ENCODE assay signal across 11 cellular contexts in genomic region chr1:200406161-200406797, GRCh38. TPM values are rescaled to one million over a fixed set of nuclear protein-coding genes. Genes with fewer than 3 reads are reported as not detected.
A peak's percentile ranks its signal among the peaks of the same experiment; 100 is the strongest.
DNase-seq lines count a peak whose midpoint lies in the region; ATAC-seq and TF ChIP-seq lines count a peak whose summit lies in the region.
"Had no signal": no experiment of that assay in that cellular context is flagged by ENCODE, and none has a peak within 500 bp of the region (broad histone marks: within the 10 kb centered on the region; RNA-seq: fewer than 3 reads in every experiment).

No MANE protein-coding gene starts in this region.

- H3K9ac ChIP-seq in Karpas-422 (ENCODE audit: low read length) = no peak overlapping the region

- H3K9me3 ChIP-seq in Caco-2 = no peaks in the 10 kb centered on the region
- H3K9me3 ChIP-seq in Karpas-422 (ENCODE audit: low read length) = no peaks in the 10 kb centered on the region
- H3K9me3 ChIP-seq: MG63 had no signal

- no peaks in the 10 kb centered on the region for H3K9me3 Mint-ChIP-seq in Caco-2 (ENCODE audit: unreplicated experiment)
- no peaks in the 10 kb centered on the region for H3K9me3 Mint-ChIP-seq in central memory CD8-positive, alpha-beta T cell
- H3K9me3 Mint-ChIP-seq in nephron = peaks cover 2% of the 10 kb centered on the region
- H3K9me3 Mint-ChIP-seq: activated naive CD4-positive, alpha-beta T cell treated with anti-CD3 and anti-CD28 coated beads for 36 hours had no signal

- TF ChIP-seq CTCF in Caco-2 (IDR thresholded peaks at IDR 0.05; ENCODE audit: insufficient read depth in 1 of 2, low read depth in 1 of 2, low read length in 1 of 2, severe bottlenecking in 1 of 2, unreplicated experiment in 1 of 2) (no peak), nephron (IDR thresholded peaks at IDR 0.05; ENCODE audit: unreplicated experiment in 3 of 3) (no peak)

- ATAC-seq in central memory CD8-positive, alpha-beta T cell (replicated peaks; ENCODE audit: extremely low read depth, poor library complexity, severe bottlenecking) = no peak
- no peak for ATAC-seq in GM18502 (IDR thresholded peaks at IDR 0.05; ENCODE audit: poor library complexity, unreplicated experiment)

- H4K20me1 ChIP-seq in Karpas-422 (ENCODE audit: insufficient read depth, low read depth, low read length) = peaks cover 18% of the 10 kb centered on the region; the same call in 1 of the 2 replicates

- H3K4me1 Mint-ChIP-seq in Caco-2 (ENCODE audit: low read depth, unreplicated experiment) (peaks cover 28% of the 10 kb centered on the region), nephron (peaks cover 52% of the 10 kb centered on the region)
- peaks cover 62% of the 10 kb centered on the region for H3K4me1 Mint-ChIP-seq in central memory CD8-positive, alpha-beta T cell

- no peak overlapping the region for H3K27ac Mint-ChIP-seq in Caco-2 (ENCODE audit: unreplicated experiment)
- no peak overlapping the region for H3K27ac Mint-ChIP-seq in central memory CD8-positive, alpha-beta T cell (ENCODE audit: low read depth)
- no peak overlapping the region for H3K27ac Mint-ChIP-seq in nephron
- H3K27ac Mint-ChIP-seq: activated naive CD4-positive, alpha-beta T cell treated with anti-CD3 and anti-CD28 coated beads for 36 hours had no signal

- peaks cover 81% of the 10 kb centered on the region for H3K79me2 ChIP-seq in Karpas-422 (ENCODE audit: low read length)

- no TSS peak for BruUV-seq in Caco-2 (replicated peaks; lab: Mats Ljungman, UMichigan)

- no peak overlapping the region for H2AFZ ChIP-seq in Karpas-422 (ENCODE audit: low read length)

- peak overlapping the region; percentile 79 for H3K4me2 ChIP-seq in Karpas-422 (ENCODE audit: low read depth, low read length, poor library complexity, severe bottlenecking)

- H3K36me3 Mint-ChIP-seq in Caco-2 (ENCODE audit: insufficient read depth, unreplicated experiment) = peaks cover 69% of the 10 kb centered on the region
- peaks cover 19% of the 10 kb centered on the region for H3K36me3 Mint-ChIP-seq in central memory CD8-positive, alpha-beta T cell (ENCODE audit: insufficient read depth)
- peaks cover 75% of the 10 kb centered on the region for H3K36me3 Mint-ChIP-seq in nephron (ENCODE audit: low read depth)

- no peak for DNase-seq in Caco-2
- DNase-seq in Karpas-422 = no peak
- no peak for DNase-seq in central memory CD8-positive, alpha-beta T cell (ENCODE audit: low spot score in 2 of 2)
- DNase-seq in NCI-H1048 (lab: John Stamatoyannopoulos, UW) = no peak
- no peak for DNase-seq in KG1 (lab: John Stamatoyannopoulos, UW)
- DNase-seq: activated naive CD4-positive, alpha-beta T cell treated with anti-CD3 and anti-CD28 coated beads for 36 hours; EL; MG63 had no signal

- CTCF ChIA-PET in Caco-2 (lab: Charles Lee) = no interaction called here

- H3K27me3 ChIP-seq in Caco-2 (replicated peaks; ENCODE audit: control insufficient read depth, insufficient read depth, low read length) (no peaks in the 10 kb centered on the region), Karpas-422 (ENCODE audit: low read length) (no peaks in the 10 kb centered on the region)
- H3K27me3 ChIP-seq: MG63 had no signal

- H3K27me3 Mint-ChIP-seq in Caco-2 (ENCODE audit: insufficient read depth, unreplicated experiment) (no peaks in the 10 kb centered on the region), nephron (ENCODE audit: low read depth) (peaks cover 9% of the 10 kb centered on the region)
- H3K27me3 Mint-ChIP-seq in central memory CD8-positive, alpha-beta T cell = no peaks in the 10 kb centered on the region

- intact Hi-C loops in Caco-2 (cut with micrococcal nuclease; ENCODE audit: unreplicated experiment) = no loop called here

- H3K9me2 ChIP-seq in Karpas-422 (replicated peaks; ENCODE audit: insufficient read depth, low read length) = no peaks in the 10 kb centered on the region

- H3K4me3 Mint-ChIP-seq in Caco-2 (ENCODE audit: unreplicated experiment) (peak overlapping the region; percentile 20), nephron (peak overlapping the region; percentile 42 to 86 (median 73))
- H3K4me3 Mint-ChIP-seq in central memory CD8-positive, alpha-beta T cell = peak overlapping the region; percentile 37

- H3K27ac ChIP-seq in Karpas-422 (ENCODE audit: low read length) = no peak overlapping the region
- H3K27ac ChIP-seq: VCaP had no signal

- H3K4me3 ChIP-seq in Caco-2 (ENCODE audit: low read depth, low read length) = no peak overlapping the region
- 0 out of 2 replicates have a peak overlapping the region, but pooled peaks have one; percentile 8 for H3K4me3 ChIP-seq in Karpas-422 (ENCODE audit: low read length)
- H3K4me3 ChIP-seq: MG63 had no signal

- no peaks in the 10 kb centered on the region; the same call in 1 of the 2 replicates for H3K36me3 ChIP-seq in Caco-2 (ENCODE audit: control insufficient read depth, insufficient read depth, low read length)
- H3K36me3 ChIP-seq in Karpas-422 (ENCODE audit: insufficient read depth, low read length) = peaks cover 64% of the 10 kb centered on the region

- POLR2A ChIA-PET in Caco-2 (lab: Charles Lee) = no interaction called here

- H3K4me1 ChIP-seq in Caco-2 (peaks cover 21% of the 10 kb centered on the region; the same call in 1 of the 2 replicates), Karpas-422 (ENCODE audit: low read length) (peaks cover 74% of the 10 kb centered on the region)

RNA-seq across cellular contexts. Expression of gene ZNF281, which starts 3.6 kb away (rescaled TPM):
- 31.3 and 32.3 TPM in 2 replicates for total RNA-seq in Caco-2 (2022)
- total RNA-seq in Karpas-422 (2014; rRNA removed; shearing (Covaris generic); ENCODE audit: low replicate concordance) = 21.7 and 31.1 TPM in 2 replicates

Comparison
In these comparisons a context has a peak if more than half of its experiments do, and no peak if none do; other contexts are left out.
1. H3K4me3 Mint-ChIP-seq: peak in every context shown above with its lines; median percentile 73 in nephron; 37 in central memory CD8-positive, alpha-beta T cell; 20 in Caco-2.